28 cellular contexts compared by ENCODE assay signal in the genomic region with DNA sequence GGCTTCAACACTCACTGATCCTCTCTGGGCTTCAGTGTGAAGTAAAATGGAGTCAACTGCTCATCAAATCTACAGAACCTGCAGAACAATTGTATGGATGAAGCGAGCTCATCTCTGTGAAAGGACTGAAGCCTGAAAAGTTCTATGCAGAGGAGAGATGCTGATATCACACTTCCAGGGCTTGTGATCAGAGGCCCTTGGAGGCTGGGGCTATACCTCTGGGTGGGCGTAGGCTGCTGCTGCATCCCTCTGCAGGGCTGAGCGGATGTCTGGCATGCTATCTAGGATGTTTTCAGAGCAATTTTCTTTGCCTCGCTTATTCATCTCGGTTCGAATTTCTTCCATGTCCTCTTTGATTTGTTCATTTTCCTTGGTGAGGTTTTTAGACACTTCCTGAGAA. TPM values are rescaled to one million over a fixed set of nuclear protein-coding genes. Genes with fewer than 3 reads are reported as not detected.
"Had no signal": no experiment of that assay in that cellular context is flagged by ENCODE, and none has a peak within 500 bp of the region (broad histone marks: within the 10 kb centered on the region; RNA-seq: fewer than 3 reads in every experiment).

No MANE protein-coding gene starts in this region.

- H3K9ac ChIP-seq: SK-N-SH had no signal

- H3K9me3 ChIP-seq: body of pancreas, Peyer's patch, SJCRH30, SK-N-SH had no signal

- DNase-seq: activated CD4-positive, alpha-beta T cell treated with anti-CD3 and anti-CD28 coated beads for 36 hours; activated CD8-positive, alpha-beta memory T cell treated with anti-CD3 and anti-CD28 coated beads, Interleukin-2, amount 50 U/mL, for 4 hours; activated CD8-positive, alpha-beta T cell treated with anti-CD3 and anti-CD28 coated beads for 36 hours; activated gamma-delta T cell treated with Interleukin-2 at 50 U/mL for 16 hours; activated T-cell treated with anti-CD3 and anti-CD28 coated beads, Interleukin-2, amount 50 U/mL, for 72 hours; aorta; body of pancreas; NCI-H1092 treated with DMSO at 0.1 percent for 48 hours; NCI-H1436; NCI-H1694 treated with DMSO at 0.1 percent for 48 hours; NCI-H2029 treated with DMSO at 0.1 percent for 48 hours; NCI-H345; NCI-H510A; NCI-H526 treated with DMSO at 0.1 percent for 48 hours; NK-92 treated with Interleukin-12 subunit alpha and Interleukin-12 subunit beta, amount 100 ng/mL, for 24 hours; Peyer's patch; Right ventricle myocardium superior; SJCRH30; SK-N-SH; T-helper 1 cell; WERI-Rb-1 had no signal

- H3K27me3 ChIP-seq: body of pancreas, Peyer's patch, SJCRH30 had no signal

- H3K27me3 Mint-ChIP-seq: activated CD4-positive, alpha-beta T cell treated with anti-CD3 and anti-CD28 coated beads for 36 hours; activated CD8-positive, alpha-beta T cell treated with anti-CD3 and anti-CD28 coated beads for 36 hours had no signal

- H3K27ac Mint-ChIP-seq: activated CD4-positive, alpha-beta T cell treated with anti-CD3 and anti-CD28 coated beads for 36 hours; activated CD8-positive, alpha-beta T cell treated with anti-CD3 and anti-CD28 coated beads for 36 hours; activated naive CD4-positive, alpha-beta T cell treated with anti-CD3 and anti-CD28 coated beads, Interleukin-2, amount 50 U/mL, for 24 hours; activated T-cell treated with anti-CD3 and anti-CD28 coated beads, Interleukin-2, amount 50 U/mL, for 72 hours; activated T-helper 2 cell treated with anti-CD3 and anti-CD28 coated beads, Interferon-gamma antibody, Interleukin-2, Interleukin-4, amounts not matched to agents 10 μg/mL and 5 μg/mL and 100 μg/mL, durations not matched to agents 14 hours and 24 hours and 36 hours had no signal

- H3K4me1 ChIP-seq: Peyer's patch had no signal

- H3K4me3 Mint-ChIP-seq: activated CD4-positive, alpha-beta T cell treated with anti-CD3 and anti-CD28 coated beads for 36 hours; activated CD8-positive, alpha-beta T cell treated with anti-CD3 and anti-CD28 coated beads for 36 hours; activated naive CD4-positive, alpha-beta T cell treated with anti-CD3 and anti-CD28 coated beads, Interleukin-2, amount 50 U/mL, for 24 hours; activated T-cell treated with anti-CD3 and anti-CD28 coated beads, Interleukin-2, amount 50 U/mL, for 72 hours; central memory CD8-positive, alpha-beta T cell had no signal

- FAIRE-seq: bronchial epithelial cell had no signal

- H3K4me2 ChIP-seq: SK-N-SH had no signal

- H3K4me3 ChIP-seq: body of pancreas, Peyer's patch, SJCRH30 had no signal

- H3K4me1 Mint-ChIP-seq: central memory CD8-positive, alpha-beta T cell had no signal

- H3K36me3 Mint-ChIP-seq: activated naive CD4-positive, alpha-beta T cell treated with anti-CD3 and anti-CD28 coated beads, Interleukin-2, amount 50 U/mL, for 24 hours had no signal

- ATAC-seq: activated CD4-positive, alpha-beta T cell treated with anti-CD3 and anti-CD28 coated beads for 36 hours; activated CD8-positive, alpha-beta T cell treated with anti-CD3 and anti-CD28 coated beads for 36 hours; activated T-cell treated with anti-CD3 and anti-CD28 coated beads, Interleukin-2, amount 50 U/mL, for 72 hours; body of pancreas had no signal

- H3K36me3 ChIP-seq: Peyer's patch, WERI-Rb-1 had no signal

- H3K9me3 Mint-ChIP-seq: activated CD8-positive, alpha-beta T cell treated with anti-CD3 and anti-CD28 coated beads for 36 hours; activated naive CD4-positive, alpha-beta T cell treated with anti-CD3 and anti-CD28 coated beads, Interleukin-2, amount 50 U/mL, for 24 hours; activated T-cell treated with anti-CD3 and anti-CD28 coated beads, Interleukin-2, amount 50 U/mL, for 72 hours; activated T-helper 2 cell treated with anti-CD3 and anti-CD28 coated beads, Interferon-gamma antibody, Interleukin-2, Interleukin-4, amounts not matched to agents 10 μg/mL and 5 μg/mL and 100 μg/mL, durations not matched to agents 14 hours and 24 hours and 36 hours; central memory CD8-positive, alpha-beta T cell had no signal

- H3K27ac ChIP-seq: body of pancreas, Peyer's patch, RWPE1, SJCRH30, WERI-Rb-1 had no signal

RNA-seq across cellular contexts. Expression of gene OLFML2B, which starts 17.6 kb away (rescaled TPM):
- total RNA-seq: activated CD8-positive, alpha-beta T cell treated with anti-CD3 and anti-CD28 coated beads for 36 hours; activated T-cell treated with anti-CD3 and anti-CD28 coated beads, Interleukin-2, amount 50 U/mL, for 72 hours; activated T-helper 2 cell treated with anti-CD3 and anti-CD28 coated beads, Interferon-gamma antibody, Interleukin-2, Interleukin-4, amounts not matched to agents 10 μg/mL and 5 μg/mL and 100 μg/mL, durations not matched to agents 14 hours and 24 hours and 36 hours; bronchial epithelial cell; MCF 10A; T-helper 2 cell treated with Interferon-gamma antibody and Interleukin-4, amounts not matched to agents 100 ng/mL and 5 ng/mL, for 36 hours had no signal
